8 cellular contexts compared by ENCODE assay signal in the genomic region with DNA sequence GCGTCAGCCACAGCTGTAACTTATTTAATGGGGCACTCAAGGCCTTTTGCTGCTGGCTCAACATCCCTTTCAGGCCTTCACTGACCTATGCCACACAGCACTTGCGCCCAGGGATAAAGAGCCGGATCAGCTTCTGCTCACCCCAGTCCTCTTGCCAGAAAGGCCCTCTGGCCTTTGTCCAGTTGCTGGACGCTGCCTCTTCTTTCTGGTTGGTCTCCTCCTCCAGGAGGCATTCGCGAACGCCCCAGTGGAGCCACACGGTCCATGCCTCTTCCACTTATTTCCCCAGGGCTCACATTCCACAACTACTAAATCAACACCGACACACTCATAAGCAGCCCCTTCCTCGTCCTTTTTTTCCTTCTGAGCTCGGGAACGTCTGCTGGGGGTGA. TPM values are rescaled to one million over a fixed set of nuclear protein-coding genes. Genes with fewer than 3 reads are reported as not detected.
DNase-seq lines count a peak whose midpoint lies in the region; ATAC-seq and TF ChIP-seq lines count a peak whose summit lies in the region.

No MANE protein-coding gene starts in this region.

- no peak overlapping the region for H2AFZ ChIP-seq in Karpas-422 (ENCODE audit: low read length)

- TF ChIP-seq CTCF in GM13976 (IDR thresholded peaks at IDR 0.05; ENCODE audit: borderline replicate concordance, control extremely low read depth, extremely low read depth, insufficient read depth, missing control alignments) (no peak), WERI-Rb-1 (IDR thresholded peaks at IDR 0.05; ENCODE audit: low read depth, low read length) (no peak), fibroblast of villous mesenchyme (IDR thresholded peaks at IDR 0.05; ENCODE audit: insufficient read depth, low read depth, low read length) (no peak), neural crest cell (conservative IDR thresholded peaks at IDR 0.05) (no peak)

- in situ Hi-C loops in GM13976 (cut with MboI; ENCODE audit: low sequenced_read_pairs, unreplicated experiment): no loop called here

- peaks cover 26% of the 10 kb centered on the region for H3K36me3 Mint-ChIP-seq in neural crest cell (ENCODE audit: low read depth)

- H3K4me3 ChIP-seq in WERI-Rb-1 (ENCODE audit: low read depth, low read length) (peak overlapping the region; percentile 94), fibroblast of villous mesenchyme (ENCODE audit: low read depth, low read length) (peak overlapping the region; percentile 92), Karpas-422 (ENCODE audit: low read length) (no peak overlapping the region)

- H3K79me2 ChIP-seq in Karpas-422 (ENCODE audit: low read length): peaks cover 10% of the 10 kb centered on the region

- DNase-seq in GM13976 (ENCODE audit: low spot score): peak; percentile 22
- DNase-seq in WERI-Rb-1: peak; percentile 16
- DNase-seq in fibroblast of villous mesenchyme (ENCODE audit: low read depth): peak; percentile 42
- peak; percentile 5 for DNase-seq in neural crest cell (ENCODE audit: low read depth, low spot score)
- DNase-seq in Karpas-422: no peak
- DNase-seq in NCI-H2227 treated with DMSO at 0.1 percent for 48 hours (lab: John Stamatoyannopoulos, UW): no peak

- H3K4me2 ChIP-seq in Karpas-422 (ENCODE audit: low read depth, low read length, poor library complexity, severe bottlenecking): no peak overlapping the region

- no peak for ATAC-seq in GM18502 (IDR thresholded peaks at IDR 0.05; ENCODE audit: poor library complexity, unreplicated experiment)
- ATAC-seq in HG03469 (IDR thresholded peaks at IDR 0.05; ENCODE audit: unreplicated experiment): no peak

- no peaks in the 10 kb centered on the region for H4K20me1 ChIP-seq in Karpas-422 (ENCODE audit: insufficient read depth, low read depth, low read length)

- H3K9me2 ChIP-seq in Karpas-422 (replicated peaks; ENCODE audit: insufficient read depth, low read length): no peaks in the 10 kb centered on the region

- H3K4me3 Mint-ChIP-seq in neural crest cell: peak overlapping the region; percentile 94

- H3K9me3 Mint-ChIP-seq in neural crest cell: peaks cover 10% of the 10 kb centered on the region

- peak overlapping the region; percentile 97 for H3K27ac Mint-ChIP-seq in neural crest cell (ENCODE audit: unreplicated experiment)

- H3K9me3 ChIP-seq in WERI-Rb-1 (ENCODE audit: severe bottlenecking) (peaks cover 6% of the 10 kb centered on the region), Karpas-422 (ENCODE audit: low read length) (peaks cover 53% of the 10 kb centered on the region)

- no peaks in the 10 kb centered on the region for H3K36me3 ChIP-seq in WERI-Rb-1
- peaks cover 4% of the 10 kb centered on the region; the same call in 1 of the 2 replicates for H3K36me3 ChIP-seq in Karpas-422 (ENCODE audit: insufficient read depth, low read length)

- peak overlapping the region; percentile 78 for H3K27ac ChIP-seq in WERI-Rb-1
- H3K27ac ChIP-seq in Karpas-422 (ENCODE audit: low read length): no peak overlapping the region

- no peaks in the 10 kb centered on the region for H3K27me3 Mint-ChIP-seq in neural crest cell (ENCODE audit: low read depth)

- H3K4me1 Mint-ChIP-seq in neural crest cell: peaks cover 24% of the 10 kb centered on the region

- H3K27me3 ChIP-seq in WERI-Rb-1 (ENCODE audit: insufficient read depth, low read depth, severe bottlenecking): no peaks in the 10 kb centered on the region
- no peaks in the 10 kb centered on the region for H3K27me3 ChIP-seq in Karpas-422 (ENCODE audit: low read length)

- no peak overlapping the region for H3K9ac ChIP-seq in Karpas-422 (ENCODE audit: low read length)

- peaks cover 12% of the 10 kb centered on the region for H3K4me1 ChIP-seq in Karpas-422 (ENCODE audit: low read length)

RNA-seq across cellular contexts. Expression of gene ZNF329, which starts 3.7 kb away (rescaled TPM):
- total RNA-seq in fibroblast of villous mesenchyme: 9.7 and 14.2 TPM in 2 replicates
- total RNA-seq in neural crest cell: 13.0 and 14.0 TPM in 2 replicates
- total RNA-seq in Karpas-422 (2014; rRNA removed; shearing (Covaris generic); ENCODE audit: low replicate concordance): 7.8 and 9.1 TPM in 2 replicates

RNA-seq across cellular contexts. Expression of gene ZNF274, which starts 28.6 kb away (rescaled TPM):
- total RNA-seq in fibroblast of villous mesenchyme (12.9 and 17.7 TPM in 2 replicates), neural crest cell (25.6 and 26.8 TPM in 2 replicates)
- 14.1 and 27.9 TPM in 2 replicates for total RNA-seq in Karpas-422 (2014; rRNA removed; shearing (Covaris generic); ENCODE audit: low replicate concordance)

RNA-seq across cellular contexts. Expression of gene ZSCAN18, which starts 56.3 kb away (rescaled TPM):
- total RNA-seq in fibroblast of villous mesenchyme (10.6 and 16.0 TPM in 2 replicates), neural crest cell (56.6 and 58.8 TPM in 2 replicates)
- total RNA-seq in Karpas-422 (2014; rRNA removed; shearing (Covaris generic); ENCODE audit: low replicate concordance): not detected in 2 replicates

Comparison
In these comparisons a context has a peak if more than half of its experiments do, and no peak if none do; other contexts are left out.
1. DNase-seq: peak in GM13976 (single experiment), WERI-Rb-1 (single experiment), fibroblast of villous mesenchyme (single experiment) and neural crest cell (single experiment); none in Karpas-422 (single experiment) and NCI-H2227 treated with DMSO at 0.1 percent for 48 hours (single experiment).
2. RNA of gene ZSCAN18, which starts 56.3 kb away (total RNA-seq): 56.6 to 58.8 TPM in neural crest cell and 10.6 to 16.0 TPM in fibroblast of villous mesenchyme; not detected in Karpas-422; every median in the first group is over 10 times any median in the second.